ENCODE assay signal across 26 cellular contexts in the genomic region with DNA sequence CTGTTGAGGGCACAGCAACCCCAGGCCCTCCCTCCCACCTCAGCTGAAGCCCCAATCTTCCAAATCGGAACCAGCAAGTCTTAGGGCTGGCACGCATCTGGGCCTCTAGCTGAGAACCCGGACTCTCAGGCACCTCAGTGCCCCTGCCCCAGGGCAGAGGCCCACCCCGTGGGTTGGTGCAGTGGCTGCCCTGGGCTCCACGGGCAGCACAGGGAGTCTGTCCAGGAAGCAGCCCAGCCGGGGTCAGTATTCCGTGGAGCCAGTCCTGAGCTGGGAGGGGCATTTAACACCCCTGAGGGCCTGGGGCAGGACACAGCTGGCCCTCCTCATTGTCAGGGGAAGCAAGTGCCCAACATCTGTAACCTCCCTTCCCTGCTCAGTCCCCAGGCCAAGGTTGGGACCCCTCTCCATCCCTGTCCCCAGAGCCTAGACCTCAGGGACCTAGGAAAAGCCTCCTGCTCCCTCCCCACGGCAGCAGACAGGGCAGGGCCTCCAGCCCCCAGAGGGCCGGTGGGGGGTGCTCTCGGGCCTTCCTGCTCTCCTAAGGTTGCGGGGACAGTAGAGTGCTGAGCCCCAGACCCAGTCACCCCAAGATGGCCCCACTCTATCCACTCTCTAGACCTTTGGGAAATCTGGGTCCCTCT. TPM values are rescaled to one million over a fixed set of nuclear protein-coding genes. Genes with fewer than 3 reads are reported as not detected.
DNase-seq lines count a peak whose midpoint lies in the region; ATAC-seq and TF ChIP-seq lines count a peak whose summit lies in the region.
"Had no signal": no experiment of that assay in that cellular context is flagged by ENCODE, and none has a peak within 500 bp of the region (broad histone marks: within the 10 kb centered on the region; RNA-seq: fewer than 3 reads in every experiment).

No MANE protein-coding gene starts in this region.

- peak overlapping the region in 3 of 11 experiments; percentile 14 to 26 (median 22); a peak in 4 of 22 replicates for H3K27ac ChIP-seq in BLaER1 treated with 17β-estradiol and CSF1 and Interleukin-3, amounts not matched to agents 10 nM and 100 nM
- peak overlapping the region; percentile 87 for H3K27ac ChIP-seq in WERI-Rb-1
- H3K27ac ChIP-seq in right atrium auricular region = peak overlapping the region; percentile 68 to 84
- peak overlapping the region; percentile 54 to 71 (median 58) for H3K27ac ChIP-seq in gastrocnemius medialis
- H3K27ac ChIP-seq: foreskin keratinocyte, upper lobe of right lung had no signal

- H3K27me3 ChIP-seq in BLaER1 treated with 17β-estradiol and CSF1 and Interleukin-3, amounts not matched to agents 10 nM and 100 nM = no peaks in the 10 kb centered on the region
- no peaks in the 10 kb centered on the region for H3K27me3 ChIP-seq in WERI-Rb-1 (ENCODE audit: insufficient read depth, low read depth, severe bottlenecking)
- H3K27me3 ChIP-seq in right atrium auricular region = no peaks in the 10 kb centered on the region
- H3K27me3 ChIP-seq in gastrocnemius medialis = no peaks in the 10 kb centered on the region
- H3K27me3 ChIP-seq: foreskin keratinocyte, upper lobe of right lung had no signal

- H4K20me1 ChIP-seq in BLaER1 treated with 17β-estradiol and CSF1 and Interleukin-3, amounts not matched to agents 10 nM and 100 nM = no peaks in the 10 kb centered on the region; a peak in 2 of 22 replicates

- no peaks in the 10 kb centered on the region for H3K36me3 ChIP-seq in BLaER1 treated with 17β-estradiol and CSF1 and Interleukin-3, amounts not matched to agents 10 nM and 100 nM
- no peaks in the 10 kb centered on the region for H3K36me3 ChIP-seq in WERI-Rb-1
- no peaks in the 10 kb centered on the region for H3K36me3 ChIP-seq in right atrium auricular region
- no peaks in the 10 kb centered on the region for H3K36me3 ChIP-seq in gastrocnemius medialis
- H3K36me3 ChIP-seq: HAP-1, stomach, upper lobe of right lung had no signal

- ATAC-seq in gastrocnemius medialis = no peak
- ATAC-seq in HG03520 (IDR thresholded peaks at IDR 0.05; ENCODE audit: unreplicated experiment) = no peak
- ATAC-seq in HG02623 (IDR thresholded peaks at IDR 0.05; ENCODE audit: unreplicated experiment) = no peak
- ATAC-seq: activated T-cell treated with anti-CD3 and anti-CD28 coated beads, Interleukin-2, amount 50 U/mL, for 72 hours; foreskin keratinocyte; T-cell; upper lobe of right lung had no signal

- in situ Hi-C loops in gastrocnemius medialis (cut with MboI; ENCODE audit: low sequenced_read_pairs in 4 of 4) (no loop called here), ACHN (cut with HindIII; ENCODE audit: low pct_ligation_motif_present, low pct_unique_long_range_greater_than_20kb, low sequenced_read_pairs) (no loop called here)

- H3K9ac ChIP-seq in BLaER1 treated with 17β-estradiol and CSF1 and Interleukin-3, amounts not matched to agents 10 nM and 100 nM = peak overlapping the region in 1 of 11 experiments; percentile 15; a peak in 1 of 22 replicates

- DNase-seq in WERI-Rb-1 = no peak
- no peak for DNase-seq in right atrium auricular region (ENCODE audit: low spot score)
- no peak for DNase-seq in gastrocnemius medialis
- DNase-seq in activated effector memory CD4-positive, alpha-beta T cell treated with anti-CD3 and anti-CD28 coated beads, Interleukin-2, amount 50 U/mL, for 16 hours = no peak
- DNase-seq in ACHN = no peak
- DNase-seq: activated CD4-positive, alpha-beta T cell treated with anti-CD3 and anti-CD28 coated beads for 4 hours; activated naive CD4-positive, alpha-beta T cell treated with anti-CD3 and anti-CD28 coated beads, Interleukin-2, amount 10 ng/mL, durations not matched to agents 7 days and 5 days; activated T-cell treated with anti-CD3 and anti-CD28 coated beads, Interleukin-2, amount 50 U/mL, for 72 hours; CD4-positive, alpha-beta T cell; central memory CD4-positive, alpha-beta T cell; DMS153; foreskin keratinocyte; mammary epithelial cell; NCI-H146; NCI-H774; stomach; T-cell; upper lobe of right lung had no signal

- TF ChIP-seq POLR2A in gastrocnemius medialis (IDR thresholded peaks at IDR 0.05) = no peak

- intact Hi-C loops in gastrocnemius medialis (cut with DNase I; ENCODE audit: low total_unique reads) = no loop called here

- peak overlapping the region in 6 of 11 experiments; percentile 66 to 79 (median 73); a peak in 13 of 22 replicates for H3K4me2 ChIP-seq in BLaER1 treated with 17β-estradiol and CSF1 and Interleukin-3, amounts not matched to agents 10 nM and 100 nM

- peaks cover 45 to 62% (median 52%) of the 10 kb centered on the region in 10 experiments for H3K4me1 ChIP-seq in BLaER1 treated with 17β-estradiol and CSF1 and Interleukin-3, amounts not matched to agents 10 nM and 100 nM
- H3K4me1 ChIP-seq in right atrium auricular region (peaks cover 3 to 87% of the 10 kb centered on the region in 2 donors), gastrocnemius medialis (peaks cover 31 to 46% of the 10 kb centered on the region in 2 donors)
- H3K4me1 ChIP-seq: foreskin keratinocyte, HAP-1 had no signal

- no peaks in the 10 kb centered on the region for H3K9me3 ChIP-seq in BLaER1 treated with 17β-estradiol and CSF1 and Interleukin-3, amounts not matched to agents 10 nM and 100 nM (replicated peaks in 1 of 11)
- H3K9me3 ChIP-seq in WERI-Rb-1 (ENCODE audit: severe bottlenecking) (no peaks in the 10 kb centered on the region), right atrium auricular region (no peaks in the 10 kb centered on the region), gastrocnemius medialis (no peaks in the 10 kb centered on the region)
- H3K9me3 ChIP-seq: HAP-1, stomach, upper lobe of right lung had no signal

- 0 out of 2 replicates have a peak, but pooled peaks have one; percentile 19 for TF ChIP-seq CTCF in WERI-Rb-1 (IDR thresholded peaks at IDR 0.05; ENCODE audit: low read depth, low read length)
- TF ChIP-seq CTCF in right atrium auricular region (IDR thresholded peaks at IDR 0.05) = no peak
- no peak for TF ChIP-seq CTCF in gastrocnemius medialis (IDR thresholded peaks at IDR 0.05 in 4 of 5, conservative IDR thresholded peaks at IDR 0.05 in 1 of 5)

- H3K4me3 ChIP-seq in BLaER1 treated with 17β-estradiol and CSF1 and Interleukin-3, amounts not matched to agents 10 nM and 100 nM = no peak overlapping the region
- no peak overlapping the region for H3K4me3 ChIP-seq in WERI-Rb-1 (ENCODE audit: low read depth, low read length)
- no peak overlapping the region for H3K4me3 ChIP-seq in right atrium auricular region
- H3K4me3 ChIP-seq in gastrocnemius medialis = no peak overlapping the region
- H3K4me3 ChIP-seq: HAP-1, stomach, upper lobe of right lung had no signal

RNA-seq across cellular contexts. Expression of gene SLC6A12, which starts 36.5 kb away (rescaled TPM):
- total RNA-seq in right atrium auricular region (1 to 10 TPM in 1 of 2 donors, not detected in 1; 1.1 TPM), gastrocnemius medialis (under 1 TPM in 1 of 4 donors, not detected in 3; 0.13 TPM)
- total RNA-seq: CD4-positive, alpha-beta T cell; epithelial cell of proximal tubule; foreskin keratinocyte; G401; HT-29; osteoblast had no signal
